Comparison of ENCODE assay signal across 9 cellular contexts in the genomic region with DNA sequence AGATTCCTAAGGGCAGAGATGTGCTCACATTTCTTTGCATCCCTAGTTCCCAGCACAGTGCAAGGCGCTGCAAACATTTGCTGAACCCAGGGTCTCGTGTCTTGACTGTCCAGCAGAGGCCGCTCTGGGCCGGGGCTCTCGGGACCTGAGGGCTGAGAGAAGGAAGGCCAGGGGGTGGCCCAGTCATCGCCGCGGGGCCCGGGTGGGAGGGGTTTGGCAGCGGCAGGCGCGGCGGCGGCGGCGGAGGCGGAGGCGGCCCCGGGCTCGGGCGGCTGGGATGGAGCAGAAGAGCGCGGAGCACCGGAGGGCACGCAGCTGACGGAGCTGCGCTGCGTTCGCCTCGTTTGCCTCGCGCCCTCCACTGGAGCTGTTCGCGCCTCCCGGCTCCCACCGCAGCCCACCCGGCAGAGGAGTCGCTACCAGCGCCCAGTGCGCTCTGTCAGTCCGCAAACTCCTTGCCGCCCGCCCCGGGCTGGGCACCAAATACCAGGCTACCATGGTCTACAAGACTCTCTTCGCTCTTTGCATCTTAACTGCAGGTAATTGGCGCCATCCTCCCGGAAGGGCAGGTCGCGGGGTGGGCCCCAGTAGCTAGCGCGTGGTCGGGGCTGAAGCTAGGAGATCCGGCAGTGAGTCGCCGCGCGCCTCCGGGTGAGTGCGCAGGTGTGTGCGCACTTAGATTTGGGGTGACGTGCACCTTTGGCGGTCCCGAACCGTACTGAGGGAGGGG. TPM values are rescaled to one million over a fixed set of nuclear protein-coding genes. Genes with fewer than 3 reads are reported as not detected.
DNase-seq lines count a peak whose midpoint lies in the region; TF ChIP-seq lines count a peak whose summit lies in the region.
"Had no signal": no experiment of that assay in that cellular context is flagged by ENCODE, and none has a peak within 500 bp of the region (broad histone marks: within the 10 kb centered on the region; RNA-seq: fewer than 3 reads in every experiment).

A gene with protein sequence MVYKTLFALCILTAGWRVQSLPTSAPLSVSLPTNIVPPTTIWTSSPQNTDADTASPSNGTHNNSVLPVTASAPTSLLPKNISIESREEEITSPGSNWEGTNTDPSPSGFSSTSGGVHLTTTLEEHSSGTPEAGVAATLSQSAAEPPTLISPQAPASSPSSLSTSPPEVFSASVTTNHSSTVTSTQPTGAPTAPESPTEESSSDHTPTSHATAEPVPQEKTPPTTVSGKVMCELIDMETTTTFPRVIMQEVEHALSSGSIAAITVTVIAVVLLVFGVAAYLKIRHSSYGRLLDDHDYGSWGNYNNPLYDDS (plus strand): TSS at position 285 of the 730 bp plus-strand sequence. CDS start 212 bp downstream, at position 497.

- peak within 1 kb of the TSS; percentile 83 to 84 for H3K27ac ChIP-seq in coronary artery
- H3K27ac ChIP-seq: BLaER1 had no signal

- H3K4me3 ChIP-seq in coronary artery: peak within 1 kb of the TSS; percentile 73
- H3K4me3 ChIP-seq: BLaER1 had no signal

- peak; percentile 64 for TF ChIP-seq CTCF in coronary artery (IDR thresholded peaks at IDR 0.05)

- DNase-seq in NCI-H1436 (lab: John Stamatoyannopoulos, UW): peak; percentile 55
- no peak for DNase-seq in NCI-H1436 treated with DMSO at 0.1 percent for 48 hours (lab: John Stamatoyannopoulos, UW)
- DNase-seq in H4 (ENCODE audit: low spot score): peak; percentile 64
- peak; percentile 70 for DNase-seq in LHCN-M2 (ENCODE audit: low read depth)
- peak; percentile 83 for DNase-seq in SK-N-DZ (ENCODE audit: low spot score)
- peak; percentile 94 for DNase-seq in coronary artery (ENCODE audit: low spot score)
- peak; percentile 95 for DNase-seq in left kidney (ENCODE audit: low read depth, low spot score)
- DNase-seq in stimulated activated CD4-positive, alpha-beta T cell treated with anti-CD3 and anti-CD28 coated beads, Interleukin-2, amount 100 ng/mL, for 24 hours: peak; percentile 25 to 70

RNA-seq across cellular contexts. Expression of the gene that starts here (rescaled TPM):
- 3.4 and 4.3 TPM in 2 replicates for total RNA-seq in H4 (2014; rRNA removed; shearing (Covaris generic))
- 1.2 and 2.0 TPM in 2 replicates for total RNA-seq in LHCN-M2 (2014; rRNA removed)
- 0.38 TPM for polyA plus RNA-seq in LHCN-M2 (2012)
- polyA plus RNA-seq in SK-N-DZ (2014; cell fraction: cytosol; rRNA removed): 4.0 and 4.3 TPM in 2 replicates
- 1.9 and 2.5 TPM in 2 replicates for polyA plus RNA-seq in SK-N-DZ (2014; cell fraction: nucleus; rRNA removed)
